ENCODE assay signal across 8 cellular contexts in genomic region chr17:39450847-39451581, GRCh38.
A peak's percentile ranks its signal among the peaks of the same experiment; 100 is the strongest.
DNase-seq lines count a peak whose midpoint lies in the region; ATAC-seq and TF ChIP-seq lines count a peak whose summit lies in the region.

TSS of gene MED1 (minus strand) at chr17:39451263. CDS start at chr17:39451062, 201 bp downstream.

- peak; percentile 93 for DNase-seq in AG09309 (ENCODE audit: low read depth)
- peak; percentile 96 for DNase-seq in NCI-H446 treated with DMSO at 0.1 percent for 48 hours (lab: John Stamatoyannopoulos, UW)
- DNase-seq in cerebellar cortex (ENCODE audit: low spot score) = peak; percentile 98
- peak; percentile 99 for DNase-seq in islet precursor cell
- DNase-seq in stimulated activated CD4-positive, alpha-beta T cell treated with anti-CD3 and anti-CD28 coated beads, Interleukin-12 subunit alpha, Interleukin-12 subunit beta, amount 100 ng/mL, for 48 hours (ENCODE audit: low read depth in 2 of 3, low spot score in 1 of 3) = peak; percentile 89 to 93 (median 92)

- ATAC-seq in GM19025 (IDR thresholded peaks at IDR 0.05; ENCODE audit: low read depth, unreplicated experiment) (peak; percentile 95), HG03354 (IDR thresholded peaks at IDR 0.05; ENCODE audit: poor library complexity, severe bottlenecking, unreplicated experiment) (peak; percentile 92)
- peak; percentile 98 to 99 for ATAC-seq in activated CD4-positive, CD25-positive, alpha-beta regulatory T cell treated with anti-CD3 and anti-CD28 coated beads, Interleukin-2, amount 50 U/mL, for 24 hours

- peak within 1 kb of the TSS; percentile 98 for H3K4me3 ChIP-seq in AG09309 (ENCODE audit: control insufficient read depth, low read depth, low read length)

- TF ChIP-seq CTCF in AG09309 (IDR thresholded peaks at IDR 0.05; ENCODE audit: control insufficient read depth, insufficient read depth, low read depth, low read length, missing control alignments) = no peak

Comparison
In these comparisons a context has a peak if more than half of its experiments do, and no peak if none do; other contexts are left out.
1. Peak in every context shown above with its lines: DNase-seq, ATAC-seq and H3K4me3 ChIP-seq.